Comparison of ENCODE assay signal across 8 cellular contexts in genomic region chr5:151079838-151080619, GRCh38. TPM values are rescaled to one million over a fixed set of nuclear protein-coding genes. Genes with fewer than 3 reads are reported as not detected.
DNase-seq lines count a peak whose midpoint lies in the region; ATAC-seq lines count a peak whose summit lies in the region.

No MANE protein-coding gene starts in this region.

- peak; percentile 84 for DNase-seq in Caki2 (ENCODE audit: low read depth)
- no peak for DNase-seq in activated naive CD4-positive, alpha-beta T cell treated with anti-CD3 and anti-CD28 coated beads, Interleukin-2, amount 10 ng/mL, durations not matched to agents 7 days and 5 days
- peak; percentile 55 to 68 for DNase-seq in stimulated activated CD4-positive, alpha-beta T cell treated with anti-CD3 and anti-CD28 coated beads, Interleukin-2, amount 100 ng/mL, for 24 hours
- DNase-seq in effector CD4-positive, alpha-beta T cell, result no peak
- no peak for DNase-seq in effector CD8-positive, alpha-beta T cell (lab: John Stamatoyannopoulos, UW)

- H3K27me3 Mint-ChIP-seq in activated naive CD4-positive, alpha-beta T cell treated with anti-CD3 and anti-CD28 coated beads, Interleukin-2, amount 10 ng/mL, durations not matched to agents 7 days and 5 days, result no peaks in the 10 kb centered on the region

- CTCF ChIA-PET in activated naive CD4-positive, alpha-beta T cell treated with anti-CD3 and anti-CD28 coated beads, Interleukin-2, amount 10 ng/mL, durations not matched to agents 7 days and 5 days (lab: Charles Lee), result interaction anchor here (1.2 to 3.1 kb wide), 4 partner anchors 14 to 45 kb away, joined by 4 to 20 read pairs (median 8); no protein-coding TSS in a partner anchor

- peak overlapping the region; percentile 89 for H3K27ac ChIP-seq in HUES48 (ENCODE audit: low read depth, low read length)

- peaks cover 73% of the 10 kb centered on the region for H3K4me1 Mint-ChIP-seq in activated naive CD4-positive, alpha-beta T cell treated with anti-CD3 and anti-CD28 coated beads, Interleukin-2, amount 10 ng/mL, durations not matched to agents 7 days and 5 days

- H3K36me3 ChIP-seq in HUES48 (ENCODE audit: control insufficient read depth, insufficient read depth, low read length), result no peaks in the 10 kb centered on the region

- H3K4me3 Mint-ChIP-seq in activated naive CD4-positive, alpha-beta T cell treated with anti-CD3 and anti-CD28 coated beads, Interleukin-2, amount 10 ng/mL, durations not matched to agents 7 days and 5 days, result peak overlapping the region; percentile 79

- ATAC-seq in HG02763 (IDR thresholded peaks at IDR 0.05; ENCODE audit: unreplicated experiment), result no peak

- H3K27ac Mint-ChIP-seq in activated naive CD4-positive, alpha-beta T cell treated with anti-CD3 and anti-CD28 coated beads, Interleukin-2, amount 10 ng/mL, durations not matched to agents 7 days and 5 days, result peak overlapping the region; percentile 89

- peaks cover 12% of the 10 kb centered on the region; the same call in 1 of the 2 replicates for H3K4me1 ChIP-seq in HUES48 (ENCODE audit: control insufficient read depth, insufficient read depth, low read length)

- in situ Hi-C loops in Caki2 (cut with HindIII; ENCODE audit: low pct_unique_long_range_greater_than_20kb, low sequenced_read_pairs), result no loop called here

- H3K9me3 ChIP-seq in HUES48 (ENCODE audit: control insufficient read depth, insufficient read depth, low read length), result no peaks in the 10 kb centered on the region

- peak overlapping the region; percentile 68 for H3K9ac ChIP-seq in HUES48 (ENCODE audit: low read depth, low read length)

- no peaks in the 10 kb centered on the region for H3K27me3 ChIP-seq in HUES48 (ENCODE audit: control insufficient read depth, insufficient read depth, low read length)

- H3K4me3 ChIP-seq in HUES48 (ENCODE audit: low read depth, low read length) (peak overlapping the region; percentile 75), iPS-11a (ENCODE audit: low read depth, low read length) (peak overlapping the region; percentile 78)

- H3K9me3 Mint-ChIP-seq in activated naive CD4-positive, alpha-beta T cell treated with anti-CD3 and anti-CD28 coated beads, Interleukin-2, amount 10 ng/mL, durations not matched to agents 7 days and 5 days, result no peaks in the 10 kb centered on the region

- H3K36me3 Mint-ChIP-seq in activated naive CD4-positive, alpha-beta T cell treated with anti-CD3 and anti-CD28 coated beads, Interleukin-2, amount 10 ng/mL, durations not matched to agents 7 days and 5 days, result peaks cover 42% of the 10 kb centered on the region

RNA-seq across cellular contexts. Expression of gene TNIP1, which starts 0.8 kb away (rescaled TPM):
- 160 and 176 TPM in 2 replicates for total RNA-seq in Caki2 (2014; rRNA removed; shearing (Covaris generic); ENCODE audit: low replicate concordance)

RNA-seq across cellular contexts. Expression of gene GPX3, which starts 59.6 kb away (rescaled TPM):
- 80.4 and 92.6 TPM in 2 replicates for total RNA-seq in Caki2 (2014; rRNA removed; shearing (Covaris generic); ENCODE audit: low replicate concordance)

Comparison
In these comparisons a context has a peak if more than half of its experiments do, and no peak if none do; other contexts are left out.
1. DNase-seq: peak in Caki2 (single experiment) and stimulated activated CD4-positive, alpha-beta T cell treated with anti-CD3 and anti-CD28 coated beads, Interleukin-2, amount 100 ng/mL, for 24 hours (2 of 2); none in activated naive CD4-positive, alpha-beta T cell treated with anti-CD3 and anti-CD28 coated beads, Interleukin-2, amount 10 ng/mL, durations not matched to agents 7 days and 5 days (single experiment), effector CD4-positive, alpha-beta T cell (single experiment) and effector CD8-positive, alpha-beta T cell (single experiment).